Comparison of ENCODE assay signal across 8 cellular contexts in genomic region chr7:152462995-152463713, GRCh38. TPM values are rescaled to one million over a fixed set of nuclear protein-coding genes. Genes with fewer than 3 reads are reported as not detected.
A peak's percentile ranks its signal among the peaks of the same experiment; 100 is the strongest.
DNase-seq lines count a peak whose midpoint lies in the region; ATAC-seq and TF ChIP-seq lines count a peak whose summit lies in the region.

No MANE protein-coding gene starts in this region.

- H3K27me3 ChIP-seq in PC-9 (ENCODE audit: insufficient read depth, low read depth) = no peaks in the 10 kb centered on the region
- H3K27me3 ChIP-seq in effector memory CD4-positive, alpha-beta T cell (replicated peaks; ENCODE audit: control insufficient read depth, insufficient read depth, low read length, poor library complexity, severe bottlenecking) = no peaks in the 10 kb centered on the region
- H3K27me3 ChIP-seq in upper lobe of right lung = no peaks in the 10 kb centered on the region

- POLR2A ChIA-PET in PC-9 (lab: Charles Lee; ENCODE audit: unreplicated experiment) = no interaction called here

- TSS peak; percentile 59 for BruUV-seq in PC-9 (replicated peaks; lab: Mats Ljungman, UMichigan)

- H3K27ac Mint-ChIP-seq in mesothelial cell of epicardium = peak overlapping the region; percentile 99

- DNase-seq in DMS114 treated with DMSO at 0.1 percent for 48 hours (lab: John Stamatoyannopoulos, UW; ENCODE audit: unreplicated experiment) (peak; percentile 35), PC-9 (peak in 1 of 2 experiments; percentile 45), mesothelial cell of epicardium (ENCODE audit: low spot score in 2 of 2, unreplicated experiment in 2 of 2) (no peak), upper lobe of right lung (no peak), GM13976 (ENCODE audit: low spot score) (no peak)
- no peak for DNase-seq in effector memory CD4-positive, alpha-beta T cell

- H3K79me2 ChIP-seq in PC-9 (ENCODE audit: low read depth) = peaks cover 6% of the 10 kb centered on the region; the same call in 1 of the 2 replicates

- no peaks in the 10 kb centered on the region for H3K9me3 Mint-ChIP-seq in mesothelial cell of epicardium

- H3K36me3 ChIP-seq in PC-9 (ENCODE audit: low read depth) (no peaks in the 10 kb centered on the region), upper lobe of right lung (no peaks in the 10 kb centered on the region)
- no peaks in the 10 kb centered on the region for H3K36me3 ChIP-seq in effector memory CD4-positive, alpha-beta T cell (ENCODE audit: control insufficient read depth, insufficient read depth, low read length)

- H3K4me1 Mint-ChIP-seq in mesothelial cell of epicardium = peaks cover 32% of the 10 kb centered on the region

- H3F3A ChIP-seq in PC-9 (ENCODE audit: insufficient read depth, low read depth) = peaks cover 8% of the 10 kb centered on the region; the same call in 1 of the 2 replicates

- no peaks in the 10 kb centered on the region for H3K9me2 ChIP-seq in PC-9 (ENCODE audit: insufficient read depth)

- H3K36me3 Mint-ChIP-seq in mesothelial cell of epicardium = no peaks in the 10 kb centered on the region

- H3K9me3 ChIP-seq in PC-9 (ENCODE audit: insufficient read depth, low read depth) = no peaks in the 10 kb centered on the region
- no peaks in the 10 kb centered on the region for H3K9me3 ChIP-seq in effector memory CD4-positive, alpha-beta T cell (ENCODE audit: control insufficient read depth, low read length)
- no peaks in the 10 kb centered on the region for H3K9me3 ChIP-seq in upper lobe of right lung

- intact Hi-C loops in PC-9 (cut with micrococcal nuclease; ENCODE audit: unreplicated experiment) (loop anchor here (1.0 kb wide), 2 partner anchors 27 to 77 kb away; partner anchors contain the start of gene KMT2C), upper lobe of right lung (cut with DNase I) (no loop called here)

- peak; percentile 14 for ATAC-seq in GM19324 (IDR thresholded peaks at IDR 0.05; ENCODE audit: low FRiP score, unreplicated experiment)
- peak; percentile 11 for ATAC-seq in HG03280 (IDR thresholded peaks at IDR 0.05; ENCODE audit: unreplicated experiment)
- peak; percentile 1 for ATAC-seq in upper lobe of right lung

- no peaks in the 10 kb centered on the region for H4K20me1 ChIP-seq in PC-9 (ENCODE audit: insufficient read depth)

- in situ Hi-C loops in GM13976 (cut with MboI; ENCODE audit: low sequenced_read_pairs, unreplicated experiment) = no loop called here

- H3K27me3 Mint-ChIP-seq in mesothelial cell of epicardium (ENCODE audit: low read depth) = no peaks in the 10 kb centered on the region

- peak overlapping the region; percentile 98 for H2AFZ ChIP-seq in PC-9

- no peak for TF ChIP-seq CTCF in PC-9 (conservative IDR thresholded peaks at IDR 0.05)
- TF ChIP-seq CTCF in mesothelial cell of epicardium (IDR thresholded peaks at IDR 0.05; ENCODE audit: unreplicated experiment) = no peak
- no peak for TF ChIP-seq CTCF in upper lobe of right lung (IDR thresholded peaks at IDR 0.05)
- TF ChIP-seq CTCF in GM13976 (IDR thresholded peaks at IDR 0.05; ENCODE audit: borderline replicate concordance, control extremely low read depth, extremely low read depth, insufficient read depth, missing control alignments) = no peak

- peak overlapping the region; percentile 95 for H3K4me3 Mint-ChIP-seq in mesothelial cell of epicardium

- H3K4me1 ChIP-seq in PC-9 (replicated peaks; ENCODE audit: insufficient read depth) = peaks cover 15% of the 10 kb centered on the region
- H3K4me1 ChIP-seq in effector memory CD4-positive, alpha-beta T cell (ENCODE audit: control insufficient read depth, insufficient read depth, low read length, poor library complexity, severe bottlenecking) = no peaks in the 10 kb centered on the region
- H3K4me1 ChIP-seq in upper lobe of right lung = peaks cover 23% of the 10 kb centered on the region

- H3K4me3 ChIP-seq in PC-9 = peak overlapping the region; percentile 80
- peak overlapping the region; percentile 86 for H3K4me3 ChIP-seq in effector memory CD4-positive, alpha-beta T cell (ENCODE audit: insufficient read depth, low read depth, low read length, poor library complexity, severe bottlenecking)
- peak overlapping the region; percentile 76 for H3K4me3 ChIP-seq in upper lobe of right lung

- peak overlapping the region; percentile 37 for H3K27ac ChIP-seq in PC-9
- H3K27ac ChIP-seq in effector memory CD4-positive, alpha-beta T cell (ENCODE audit: insufficient read depth, low read length, poor library complexity, severe bottlenecking) = peak overlapping the region; percentile 84
- H3K27ac ChIP-seq in upper lobe of right lung = peak overlapping the region; percentile 95

- CTCF ChIA-PET in PC-9 (lab: Charles Lee) = interaction anchor here (0.8 kb wide), 1 partner anchor 195 kb away, joined by 5 read pairs; no protein-coding TSS in a partner anchor

- H3K4me2 ChIP-seq in PC-9 = peak overlapping the region; percentile 100

RNA-seq across cellular contexts. Expression of gene KMT2C, which starts 27.4 kb away (rescaled TPM):
- total RNA-seq in PC-9 (2021) (54.3 and 64.1 TPM in 2 replicates), mesothelial cell of epicardium (103 to 108 TPM (median 106 TPM) in 3 replicates), upper lobe of right lung (99.0 TPM)

Comparison
In these comparisons a context has a peak if more than half of its experiments do, and no peak if none do; other contexts are left out.
1. H3K27ac ChIP-seq: peak in every context shown above with its lines; median percentile 95 in upper lobe of right lung; 84 in effector memory CD4-positive, alpha-beta T cell; 37 in PC-9.